8 cellular contexts compared by ENCODE assay signal in the genomic region with DNA sequence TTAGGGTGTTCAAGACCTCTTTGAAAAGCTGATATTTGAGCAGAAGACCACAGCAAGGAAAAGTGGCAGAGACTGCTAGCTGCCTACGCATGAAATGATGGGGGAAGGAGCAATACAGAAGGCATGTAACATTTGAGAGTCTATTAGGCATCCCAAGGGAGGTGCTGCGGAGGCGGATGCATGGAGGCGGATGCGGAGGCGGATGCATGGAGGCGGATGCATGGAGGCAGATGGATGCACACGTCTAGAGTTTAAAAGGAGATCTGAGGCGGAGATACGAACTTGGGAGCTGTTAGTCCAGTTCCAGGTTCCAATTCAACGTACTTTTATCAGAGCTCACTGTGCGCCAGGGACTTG. TPM values are rescaled to one million over a fixed set of nuclear protein-coding genes. Genes with fewer than 3 reads are reported as not detected.
DNase-seq lines count a peak whose midpoint lies in the region; ATAC-seq and TF ChIP-seq lines count a peak whose summit lies in the region.

No MANE protein-coding gene starts in this region.

- CTCF ChIA-PET in RWPE1 (lab: Yijun Ruan, JAX): interaction anchor here (0.6 to 1.0 kb wide), 4 partner anchors 9 to 65 kb away, joined by 3 to 4 read pairs (median 3); no protein-coding TSS in a partner anchor

- DNase-seq in AG08395 (ENCODE audit: low spot score) (peak; percentile 60), HT-29 (ENCODE audit: low spot score) (peak; percentile 58), RWPE1 (ENCODE audit: low spot score) (peak; percentile 57), caudate nucleus (lab: John Stamatoyannopoulos, UW) (peak in 25 of 61 donors; percentile 21 to 85 (median 67)), left kidney (ENCODE audit: low read depth, low spot score) (peak; percentile 91)
- DNase-seq in stimulated activated CD8-positive, alpha-beta memory T cell treated with anti-CD3 and anti-CD28 coated beads, Interleukin-12 subunit alpha, Interleukin-12 subunit beta, amount 100 ng/mL, for 4 hours (ENCODE audit: low read depth): peak; percentile 15

- ATAC-seq in GM18511 (IDR thresholded peaks at IDR 0.05; ENCODE audit: unreplicated experiment) (peak; percentile 7), HG02642 (IDR thresholded peaks at IDR 0.05; ENCODE audit: poor library complexity, unreplicated experiment) (no peak)

- H3K27ac ChIP-seq in RWPE1 (peak overlapping the region; percentile 96), caudate nucleus (ENCODE audit: low read depth, low read length) (peak overlapping the region; percentile 88)

- POLR2A ChIA-PET in RWPE1 (lab: Yijun Ruan, JAX; ENCODE audit: low non-redundant PET): no interaction called here

- TF ChIP-seq CTCF in RWPE1 (conservative IDR thresholded peaks at IDR 0.05; ENCODE audit: low read depth): no peak

RNA-seq across cellular contexts. Expression of a gene that starts 0.8 kb away (rescaled TPM):
- 18.5 and 24.1 TPM in 2 replicates for total RNA-seq in HT-29 (2014; rRNA removed; shearing (Covaris generic))

RNA-seq across cellular contexts. Expression of a gene that starts 15.7 kb away (rescaled TPM):
- 2.0 and 3.4 TPM in 2 replicates for total RNA-seq in HT-29 (2014; rRNA removed; shearing (Covaris generic))
